Comparison of ENCODE assay signal across 8 cellular contexts in the genomic region with DNA sequence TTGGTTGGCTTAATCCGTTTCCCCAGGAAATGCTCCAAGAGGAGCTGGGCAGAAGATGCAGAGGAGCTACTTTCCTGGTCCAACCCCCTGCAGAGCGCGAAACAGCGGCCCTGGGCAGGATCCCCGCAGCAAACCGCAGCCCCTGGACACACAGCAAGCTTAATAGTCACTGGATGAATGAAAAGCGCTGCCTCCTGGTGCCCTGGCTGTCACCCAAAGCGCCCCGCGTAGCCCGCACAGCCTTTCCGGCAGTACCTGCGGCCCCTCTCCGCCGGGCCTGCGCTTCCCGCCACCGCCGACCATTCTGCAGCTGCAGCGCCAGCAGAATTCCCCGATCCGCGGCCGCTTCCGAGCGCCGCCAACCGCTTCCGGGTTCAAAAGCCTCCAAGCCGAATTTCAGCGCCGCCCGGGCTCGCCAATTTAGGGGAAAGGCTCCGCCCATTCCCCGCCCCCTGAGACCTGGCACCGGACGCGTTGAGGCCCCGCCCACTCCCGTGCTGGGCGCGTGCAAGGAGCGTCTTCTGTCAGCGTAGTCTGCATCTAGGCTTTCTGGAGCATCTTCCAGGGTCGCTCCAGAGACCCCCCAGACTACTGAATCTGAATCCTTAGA. TPM values are rescaled to one million over a fixed set of nuclear protein-coding genes. Genes with fewer than 3 reads are reported as not detected.
A peak's percentile ranks its signal among the peaks of the same experiment; 100 is the strongest.
DNase-seq lines count a peak whose midpoint lies in the region; ATAC-seq and TF ChIP-seq lines count a peak whose summit lies in the region.

TSS of gene HPF1 (minus strand) at position 370 of the 610 bp plus-strand sequence. CDS start at position 303, 67 bp downstream.

- H3K4me3 ChIP-seq in GM06990 (replicated peaks; ENCODE audit: low read depth, low read length) (peak within 1 kb of the TSS; percentile 91), testis (peak within 1 kb of the TSS; percentile 82 to 88)

- DNase-seq in GM06990 (ENCODE audit: extremely low read depth, insufficient read length): peak; percentile 92
- peak; percentile 88 for DNase-seq in NCI-H1048 (lab: John Stamatoyannopoulos, UW)
- peak; percentile 88 for DNase-seq in SKM-1 (lab: John Stamatoyannopoulos, UW; ENCODE audit: unreplicated experiment)
- DNase-seq in activated naive CD4-positive, alpha-beta T cell treated with anti-CD3 and anti-CD28 coated beads, Interleukin-2, amount 50 U/mL, for 72 hours (ENCODE audit: low spot score in 2 of 2): peak; percentile 94 to 95
- DNase-seq in globus pallidus (ENCODE audit: low spot score): peak; percentile 85
- DNase-seq in omental fat pad (ENCODE audit: low spot score): peak; percentile 89
- peak; percentile 96 for DNase-seq in testis

- ATAC-seq in HG02571 (IDR thresholded peaks at IDR 0.05; ENCODE audit: unreplicated experiment): peak; percentile 96
- ATAC-seq in activated naive CD4-positive, alpha-beta T cell treated with anti-CD3 and anti-CD28 coated beads, Interleukin-2, amount 50 U/mL, for 72 hours: peak; percentile 89 to 92
- ATAC-seq in omental fat pad (ENCODE audit: low FRiP score): peak; percentile 97

- H3K9me3 ChIP-seq in testis: no peaks in the 10 kb centered on the region

- WGBS in testis, 2 donors: 1% methylated on average over 16 to 46 of the region's 46 CpGs

- no peaks in the 10 kb centered on the region for H3K27me3 ChIP-seq in GM06990 (replicated peaks; ENCODE audit: control insufficient read depth, insufficient read depth, low read length)
- H3K27me3 ChIP-seq in testis: no peaks in the 10 kb centered on the region

- TF ChIP-seq CTCF in GM06990 (IDR thresholded peaks at IDR 0.05; ENCODE audit: insufficient read depth, low read length, poor library complexity, severe bottlenecking): no peak
- TF ChIP-seq CTCF in omental fat pad (IDR thresholded peaks at IDR 0.05): no peak
- no peak for TF ChIP-seq CTCF in testis (IDR thresholded peaks at IDR 0.05)

- no peaks in the 10 kb centered on the region for H3K9me3 Mint-ChIP-seq in activated naive CD4-positive, alpha-beta T cell treated with anti-CD3 and anti-CD28 coated beads, Interleukin-2, amount 50 U/mL, for 72 hours

- H3K36me3 Mint-ChIP-seq in activated naive CD4-positive, alpha-beta T cell treated with anti-CD3 and anti-CD28 coated beads, Interleukin-2, amount 50 U/mL, for 72 hours: peaks cover 7 to 14% of the 10 kb centered on the region in 2 donors

- H3K4me1 ChIP-seq in testis: peaks cover 11% of the 10 kb centered on the region

- no peak for TF ChIP-seq POLR2A in testis (IDR thresholded peaks at IDR 0.05)

- H3K27ac ChIP-seq in testis: peak within 1 kb of the TSS; percentile 81 to 85

- H3K27ac Mint-ChIP-seq in activated naive CD4-positive, alpha-beta T cell treated with anti-CD3 and anti-CD28 coated beads, Interleukin-2, amount 50 U/mL, for 72 hours: peak within 1 kb of the TSS; percentile 89 to 96

- no peaks in the 10 kb centered on the region for H3K36me3 ChIP-seq in GM06990 (ENCODE audit: control insufficient read depth, insufficient read depth, low read length)
- H3K36me3 ChIP-seq in testis (ENCODE audit: low read depth, missing control alignments): no peaks in the 10 kb centered on the region

- intact Hi-C loops in testis (cut with DNase I; ENCODE audit: low total_unique reads): no loop called here

RNA-seq across cellular contexts. Expression of gene HPF1, which starts in this region (rescaled TPM):
- 10 to 100 TPM; 28.7 to 32.4 TPM for total RNA-seq in activated naive CD4-positive, alpha-beta T cell treated with anti-CD3 and anti-CD28 coated beads, Interleukin-2, amount 50 U/mL, for 72 hours
- total RNA-seq in omental fat pad (10 to 100 TPM in 3 of 4 donors, 1 to 10 TPM in 1; 9.2 to 28.7 (median 23.0) TPM), testis (10 to 100 TPM; 16.8 to 24.6 TPM)
- 18.9 TPM for polyA plus RNA-seq in testis (ENCODE audit: insufficient read depth, low read depth, low replicate concordance)

Comparison
In these comparisons a context has a peak if more than half of its experiments do, and no peak if none do; other contexts are left out.
1. Peak in every context shown above with its lines: DNase-seq, ATAC-seq, H3K4me3 ChIP-seq and H3K27ac ChIP-seq.